ENCODE assay signal across 16 cellular contexts in the genomic region with DNA sequence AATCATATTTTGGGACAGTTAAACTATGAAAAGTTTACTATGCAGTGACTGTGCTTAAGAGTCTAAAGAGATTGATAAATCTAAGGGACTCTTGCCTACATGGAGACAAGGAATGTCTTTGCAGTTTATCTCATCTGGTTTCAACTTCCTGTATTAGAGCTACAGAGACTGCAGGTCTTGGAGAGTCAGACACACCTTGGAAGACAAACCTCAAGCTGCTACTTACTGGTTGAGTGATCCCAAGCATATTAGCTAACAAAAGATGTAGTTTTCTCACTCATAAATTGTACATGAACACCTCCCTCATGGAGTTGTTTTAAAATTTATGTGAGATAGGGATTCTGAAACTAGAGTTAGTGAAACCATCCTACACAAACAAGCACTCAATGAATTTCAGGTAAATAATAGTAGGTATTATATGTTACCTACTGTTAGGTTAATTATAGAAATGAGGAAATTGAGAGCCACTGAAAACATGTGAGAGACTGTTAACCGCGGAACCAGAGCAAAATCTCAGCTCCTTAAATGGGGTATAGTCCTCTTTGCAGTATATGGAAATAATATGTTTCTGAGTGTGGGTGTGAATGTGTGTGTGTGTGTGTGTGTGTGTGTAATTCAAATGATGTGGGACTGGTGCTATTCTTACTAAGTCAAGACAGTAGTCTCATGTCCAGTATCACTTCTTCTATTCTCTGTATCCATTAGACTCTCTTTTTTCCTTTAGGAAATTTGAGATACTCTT.
DNase-seq lines count a peak whose midpoint lies in the region; ATAC-seq and TF ChIP-seq lines count a peak whose summit lies in the region.
"Had no signal": no experiment of that assay in that cellular context is flagged by ENCODE, and none has a peak within 500 bp of the region (broad histone marks: within the 10 kb centered on the region; RNA-seq: fewer than 3 reads in every experiment).

No MANE protein-coding gene starts in this region.

- DNase-seq in GM12865 (ENCODE audit: low read depth) (peak; percentile 26), glomerular visceral epithelial cell (ENCODE audit: extremely low spot score) (no peak), UCSD-AML1 (lab: John Stamatoyannopoulos, UW; ENCODE audit: unreplicated experiment) (no peak), inferior parietal cortex (ENCODE audit: extremely low spot score) (no peak)
- no peak for DNase-seq in activated naive CD4-positive, alpha-beta T cell treated with Interleukin-2 at 50 U/mL for 16 hours
- DNase-seq: anterior cingulate cortex, DMS79 treated with DMSO at 0.1 percent for 48 hours, Karpas-422, mesenchymal stem cell, NCI-H1417 treated with DMSO at 0.1 percent for 48 hours, NCI-H226 had no signal

- TF ChIP-seq CTCF in GM12865 (IDR thresholded peaks at IDR 0.05; ENCODE audit: insufficient read depth, low read depth, low read length, missing control alignments) = no peak

- no peak overlapping the region for H3K4me3 ChIP-seq in GM12865 (ENCODE audit: low read depth, low read length)
- H3K4me3 ChIP-seq: SK-N-MC, suprapubic skin had no signal

- ATAC-seq in GM19395 (IDR thresholded peaks at IDR 0.05; ENCODE audit: unreplicated experiment) (peak; percentile 86), HG02884 (IDR thresholded peaks at IDR 0.05; ENCODE audit: unreplicated experiment) (peak; percentile 78), HG03521 (IDR thresholded peaks at IDR 0.05; ENCODE audit: unreplicated experiment) (peak; percentile 57)
